Comparison of ENCODE assay signal across 32 cellular contexts in the genomic region with DNA sequence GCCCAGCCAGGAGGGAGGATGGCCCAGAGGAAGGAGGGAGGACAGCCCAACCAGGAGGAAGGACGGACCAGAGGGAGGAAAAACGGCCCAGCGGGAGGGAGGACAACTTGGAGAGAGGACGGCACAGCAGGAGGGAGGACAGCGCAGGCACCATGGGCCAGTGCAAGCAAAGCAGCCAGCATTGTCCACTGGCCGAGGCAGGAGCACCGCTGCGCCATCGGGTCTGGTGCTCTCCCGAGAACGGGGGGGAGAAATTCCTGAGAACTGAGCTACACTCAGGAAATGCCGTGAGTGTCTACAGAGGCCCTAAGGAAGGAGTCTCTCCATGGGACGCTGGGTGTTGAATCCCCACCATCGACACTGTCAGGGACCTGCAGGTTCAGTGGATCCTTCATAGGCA. TPM values are rescaled to one million over a fixed set of nuclear protein-coding genes. Genes with fewer than 3 reads are reported as not detected.
"Had no signal": no experiment of that assay in that cellular context is flagged by ENCODE, and none has a peak within 500 bp of the region (broad histone marks: within the 10 kb centered on the region; RNA-seq: fewer than 3 reads in every experiment).

No MANE protein-coding gene starts in this region.

- H3K4me3 ChIP-seq: colonic mucosa, esophagus squamous epithelium, gastrocnemius medialis, heart right ventricle, left lung, lower lobe of right lung, mucosa of descending colon had no signal

- H3K27me3 ChIP-seq: colonic mucosa, gastrocnemius medialis had no signal

- FAIRE-seq: endometrium, islet of Langerhans, keratinocyte had no signal

- H3K9me3 ChIP-seq: colonic mucosa, gastrocnemius medialis, heart right ventricle, left lung, lower lobe of right lung, mucosa of descending colon had no signal

- H3K4me1 ChIP-seq: colonic mucosa, gastrocnemius medialis, left lung, lower lobe of right lung had no signal

- DNase-seq: colonic mucosa; cortex of kidney; effector CD8-positive, alpha-beta T cell; effector memory CD8-positive, alpha-beta T cell; endodermal cell; erythroblast; esophagus squamous epithelium; foreskin fibroblast; foreskin melanocyte; gastrocnemius medialis; glutamatergic neuron; head of caudate nucleus; heart right ventricle; hippocampal formation; left cardiac atrium; left lung; left ventricle myocardium superior; lower lobe of right lung; mesenchymal stem cell; mucosa of descending colon had no signal

- H3K36me3 ChIP-seq: colonic mucosa, esophagus squamous epithelium, gastrocnemius medialis, heart right ventricle, left lung, lower lobe of right lung had no signal

- H3K27ac ChIP-seq: colonic mucosa, epithelial cell of prostate, esophagus squamous epithelium, gastrocnemius medialis, heart right ventricle, left lung, lower lobe of right lung had no signal

- ATAC-seq: effector memory CD8-positive, alpha-beta T cell; esophagus mucosa; gastrocnemius medialis; heart right ventricle; left cardiac atrium; left lung; left ventricle myocardium superior; lower lobe of right lung; mucosa of descending colon had no signal

RNA-seq across cellular contexts. Expression of a gene that starts 38.5 kb away (rescaled TPM):
- total RNA-seq: colonic mucosa, dermis microvascular lymphatic vessel endothelial cell, endodermal cell, esophagus mucosa, gastrocnemius medialis, glomerular endothelial cell, heart right ventricle, kidney epithelial cell, left cardiac atrium, left lung, left ventricle myocardium superior, lower lobe of right lung, lung microvascular endothelial cell, mesenteric fat pad, mesothelial cell of epicardium, myocyte had no signal
- polyA plus RNA-seq: heart right ventricle, keratinocyte had no signal
